In the genomic region with DNA sequence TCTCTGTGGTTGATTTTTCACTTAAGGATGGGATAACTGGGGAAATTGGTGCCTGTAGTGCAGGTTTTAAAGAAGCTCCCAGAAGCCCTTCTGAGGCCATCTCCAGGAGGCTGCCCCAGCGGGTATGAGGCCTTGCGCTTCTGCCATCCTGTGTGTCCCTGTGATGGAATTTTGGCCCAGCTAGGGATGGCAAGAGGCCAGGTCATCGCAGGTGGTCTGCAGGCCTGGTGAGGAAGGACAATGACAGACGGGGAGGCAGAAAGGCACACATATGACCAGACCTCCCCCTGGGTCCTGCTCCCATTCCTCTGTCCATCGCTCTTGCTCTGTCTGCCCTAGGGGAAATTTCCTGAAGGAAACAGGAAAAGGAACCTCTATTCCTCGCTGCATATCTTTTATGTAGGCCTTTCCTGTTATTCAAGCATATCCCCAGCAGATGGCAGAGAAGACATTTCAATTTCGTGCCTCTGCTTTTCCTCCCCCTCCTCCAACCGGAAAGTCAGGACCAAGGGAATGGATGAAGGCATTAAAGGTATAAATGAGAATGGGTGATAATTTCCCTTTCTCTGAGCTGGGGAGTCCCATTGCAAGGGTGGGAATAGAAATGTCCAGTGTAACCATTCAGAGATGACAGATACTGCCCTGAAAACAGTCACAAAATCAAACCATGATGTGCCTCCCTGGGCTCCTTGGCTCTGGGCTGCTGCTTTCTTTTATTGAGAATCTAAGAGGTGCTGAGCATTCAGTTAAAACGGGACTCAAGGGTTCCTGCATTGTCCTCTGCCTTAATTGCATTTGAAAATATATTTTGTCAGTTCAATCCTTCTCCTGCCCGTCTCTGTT, we compare ENCODE assay signal across 9 cellular contexts. TPM values are rescaled to one million over a fixed set of nuclear protein-coding genes. Genes with fewer than 3 reads are reported as not detected.
A peak's percentile ranks its signal among the peaks of the same experiment; 100 is the strongest.
DNase-seq lines count a peak whose midpoint lies in the region; ATAC-seq, FAIRE-seq and TF ChIP-seq lines count a peak whose summit lies in the region.
"Had no signal": no experiment of that assay in that cellular context is flagged by ENCODE, and none has a peak within 500 bp of the region (broad histone marks: within the 10 kb centered on the region; RNA-seq: fewer than 3 reads in every experiment).

No MANE protein-coding gene starts in this region.

- intact Hi-C loops in adrenal gland (cut with DNase I): loop anchor here (2.0 to 10.0 kb wide), 2 partner anchors 127 to 309 kb away; no protein-coding TSS in a partner anchor

- no peak overlapping the region for H3K27ac ChIP-seq in DOHH2 (ENCODE audit: low read depth, low read length)
- no peak overlapping the region for H3K27ac ChIP-seq in adrenal gland
- no peak overlapping the region for H3K27ac ChIP-seq in hepatocyte
- H3K27ac ChIP-seq in small intestine (ENCODE audit: low read depth in 1 of 2, low read length in 1 of 2): no peak overlapping the region

- no peaks in the 10 kb centered on the region for H3K36me3 Mint-ChIP-seq in T-helper 2 cell treated with Interferon-gamma antibody and Interleukin-4, amounts not matched to agents 5 μg/mL and 100 μg/mL, for 36 hours (ENCODE audit: low read depth)

- H3K4me2 ChIP-seq in DOHH2 (ENCODE audit: low read length): no peak overlapping the region
- no peak overlapping the region for H3K4me2 ChIP-seq in hepatocyte

- H3K27ac Mint-ChIP-seq in T-helper 2 cell treated with Interferon-gamma antibody and Interleukin-4, amounts not matched to agents 5 μg/mL and 100 μg/mL, for 36 hours: no peak overlapping the region

- H3K27me3 ChIP-seq in DOHH2 (ENCODE audit: control insufficient read depth, low read length) (peaks cover 32% of the 10 kb centered on the region), adrenal gland (peaks cover 8% of the 10 kb centered on the region), hepatocyte (peaks cover 41% of the 10 kb centered on the region), small intestine (ENCODE audit: control insufficient read depth in 2 of 2, insufficient read depth in 2 of 2, low read length in 2 of 2) (no peaks in the 10 kb centered on the region)

- H3K4me1 ChIP-seq in DOHH2 (ENCODE audit: control insufficient read depth, low read length): peaks cover 10% of the 10 kb centered on the region
- H3K4me1 ChIP-seq in adrenal gland (replicated peaks in 1 of 2): no peaks in the 10 kb centered on the region
- H3K4me1 ChIP-seq in hepatocyte (ENCODE audit: insufficient read depth): no peaks in the 10 kb centered on the region
- no peaks in the 10 kb centered on the region for H3K4me1 ChIP-seq in small intestine (ENCODE audit: control insufficient read depth in 2 of 2, insufficient read depth in 1 of 2, low read depth in 1 of 2, low read length in 1 of 2)

- H3K4me3 ChIP-seq in DOHH2 (ENCODE audit: low read length) (no peak overlapping the region), adrenal gland (no peak overlapping the region), hepatocyte (no peak overlapping the region), small intestine (ENCODE audit: low read depth in 1 of 2, low read length in 2 of 2) (no peak overlapping the region)

- TF ChIP-seq CTCF in DOHH2 (IDR thresholded peaks at IDR 0.05; ENCODE audit: low read depth, low read length, poor library complexity, severe bottlenecking) (peak; percentile 65), adrenal gland (IDR thresholded peaks at IDR 0.05) (peak; percentile 46 to 80 (median 68)), hepatocyte (IDR thresholded peaks at IDR 0.05; ENCODE audit: poor library complexity) (peak; percentile 66)

- no peak overlapping the region for H2AFZ ChIP-seq in hepatocyte

- TF ChIP-seq POLR2A in adrenal gland (IDR thresholded peaks at IDR 0.05): no peak

- peaks cover 42% of the 10 kb centered on the region for H3K4me1 Mint-ChIP-seq in T-helper 2 cell treated with Interferon-gamma antibody and Interleukin-4, amounts not matched to agents 5 μg/mL and 100 μg/mL, for 36 hours (ENCODE audit: low read depth)

- FAIRE-seq in small intestine (lab: Jason Lieb, UNC): no peak

- peaks cover 22% of the 10 kb centered on the region for H3K27me3 Mint-ChIP-seq in T-helper 2 cell treated with Interferon-gamma antibody and Interleukin-4, amounts not matched to agents 5 μg/mL and 100 μg/mL, for 36 hours (ENCODE audit: low read depth)

- H3F3A ChIP-seq in DOHH2 (ENCODE audit: control insufficient read depth, insufficient read depth): no peaks in the 10 kb centered on the region

- no peak overlapping the region for H3K4me3 Mint-ChIP-seq in T-helper 2 cell treated with Interferon-gamma antibody and Interleukin-4, amounts not matched to agents 5 μg/mL and 100 μg/mL, for 36 hours

- H3K9me3 ChIP-seq in DOHH2 (ENCODE audit: control insufficient read depth, insufficient read depth, low read length) (no peaks in the 10 kb centered on the region), adrenal gland (replicated peaks in 1 of 3) (no peaks in the 10 kb centered on the region), hepatocyte (ENCODE audit: low read depth) (no peaks in the 10 kb centered on the region), small intestine (ENCODE audit: control insufficient read depth, low read depth) (no peaks in the 10 kb centered on the region)

- H3K9me2 ChIP-seq in DOHH2 (replicated peaks; ENCODE audit: control insufficient read depth, low read length) (no peaks in the 10 kb centered on the region), hepatocyte (replicated peaks; ENCODE audit: insufficient read depth) (no peaks in the 10 kb centered on the region)

- H3K79me2 ChIP-seq in DOHH2 (ENCODE audit: control insufficient read depth, low read length): no peaks in the 10 kb centered on the region
- no peaks in the 10 kb centered on the region for H3K79me2 ChIP-seq in hepatocyte

- H3K36me3 ChIP-seq in DOHH2 (ENCODE audit: control insufficient read depth, low read length) (no peaks in the 10 kb centered on the region), adrenal gland (replicated peaks in 1 of 2) (no peaks in the 10 kb centered on the region), hepatocyte (replicated peaks; ENCODE audit: insufficient read depth, low read depth) (no peaks in the 10 kb centered on the region), small intestine (ENCODE audit: control insufficient read depth in 2 of 2, insufficient read depth in 2 of 2, low read length in 2 of 2) (no peaks in the 10 kb centered on the region)

- H3K9me3 Mint-ChIP-seq in T-helper 2 cell treated with Interferon-gamma antibody and Interleukin-4, amounts not matched to agents 5 μg/mL and 100 μg/mL, for 36 hours: no peaks in the 10 kb centered on the region

- DNase-seq in HuH-7 (ENCODE audit: low spot score): peak; percentile 52
- DNase-seq in adrenal gland: peak; percentile 37 to 64 (median 47)
- peak; percentile 72 for DNase-seq in hepatocyte (ENCODE audit: low spot score)
- peak; percentile 69 for DNase-seq in small intestine
- no peak for DNase-seq in central memory CD4-positive, alpha-beta T cell
- no peak for DNase-seq in T-helper 2 cell treated with Interferon-gamma antibody and Interleukin-4, amounts not matched to agents 5 μg/mL and 100 μg/mL, for 36 hours (ENCODE audit: low spot score)

- H4K20me1 ChIP-seq in DOHH2 (ENCODE audit: control insufficient read depth, insufficient read depth, low read depth, low read length) (no peaks in the 10 kb centered on the region), hepatocyte (ENCODE audit: insufficient read depth, poor library complexity, severe bottlenecking) (no peaks in the 10 kb centered on the region)

- no peak for ATAC-seq in HG03025 (IDR thresholded peaks at IDR 0.05; ENCODE audit: low FRiP score, unreplicated experiment)

- WGBS in adrenal gland, 4 donors: 28 to 37% (median 33%) methylated on average over 10 of the region's 10 CpGs
- WGBS in hepatocyte (ENCODE audit: low lambda C conversion rate, missing lambda C conversion rate): 43% methylated on average over 10 of the region's 10 CpGs
- 33 to 36% (median 35%) methylated on average over 10 of the region's 10 CpGs for WGBS in small intestine, 3 donors

RNA-seq across cellular contexts. Expression of gene HLA-F, which starts 17.6 kb away (rescaled TPM):
- total RNA-seq in adrenal gland (100 to 1,000 TPM in 2 of 8 donors, 10 to 100 TPM in 6; 53.0 to 145 (median 85.0) TPM), hepatocyte (7.8 and 8.8 TPM in 2 replicates)
- polyA plus RNA-seq in adrenal gland (100 to 1,000 TPM in 2 of 3 donors, 10 to 100 TPM in 1; 15.9 to 285 (median 171) TPM), hepatocyte (7.6 and 10.9 TPM in 2 replicates), small intestine (100 to 1,000 TPM; 161 to 564 (median 244) TPM)

RNA-seq across cellular contexts. Expression of gene ZFP57, which starts 24.7 kb away (rescaled TPM):
- 1 to 10 TPM in 1 of 8 donors, under 1 TPM in 2, not detected in 5; 0.51 to 1.3 (median 0.96) TPM for total RNA-seq in adrenal gland
- polyA plus RNA-seq in adrenal gland: 1 to 10 TPM in 1 of 3 donors, not detected in 2; 1.9 TPM
- not detected in 2 replicates for total RNA-seq in hepatocyte
- not detected in 2 replicates for polyA plus RNA-seq in hepatocyte
- 1 to 10 TPM in 1 of 3 donors, not detected in 2; 1.4 TPM for polyA plus RNA-seq in small intestine

RNA-seq across cellular contexts. Expression of gene MOG, which starts 48.7 kb away (rescaled TPM):
- total RNA-seq in adrenal gland (not detected), hepatocyte (not detected in 2 replicates)
- polyA plus RNA-seq in adrenal gland (not detected), hepatocyte (not detected in 2 replicates), small intestine (under 1 TPM in 1 of 3 donors, not detected in 2; 0.07 TPM)
- total RNA-seq: T-helper 2 cell treated with Interferon-gamma antibody and Interleukin-4, amounts not matched to agents 100 ng/mL and 5 ng/mL, for 36 hours had no signal

Comparison
In these comparisons a context has a peak if more than half of its experiments do, and no peak if none do; other contexts are left out.
1. DNase-seq: peak in HuH-7 (single experiment), adrenal gland (7 of 7), hepatocyte (single experiment) and small intestine (single experiment); none in central memory CD4-positive, alpha-beta T cell (single experiment) and T-helper 2 cell treated with Interferon-gamma antibody and Interleukin-4, amounts not matched to agents 5 μg/mL and 100 μg/mL, for 36 hours (single experiment).
2. Peak in every context shown above with its lines, with median percentiles within 50 percentile points of each other: CTCF ChIP-seq.